In the genomic region with DNA sequence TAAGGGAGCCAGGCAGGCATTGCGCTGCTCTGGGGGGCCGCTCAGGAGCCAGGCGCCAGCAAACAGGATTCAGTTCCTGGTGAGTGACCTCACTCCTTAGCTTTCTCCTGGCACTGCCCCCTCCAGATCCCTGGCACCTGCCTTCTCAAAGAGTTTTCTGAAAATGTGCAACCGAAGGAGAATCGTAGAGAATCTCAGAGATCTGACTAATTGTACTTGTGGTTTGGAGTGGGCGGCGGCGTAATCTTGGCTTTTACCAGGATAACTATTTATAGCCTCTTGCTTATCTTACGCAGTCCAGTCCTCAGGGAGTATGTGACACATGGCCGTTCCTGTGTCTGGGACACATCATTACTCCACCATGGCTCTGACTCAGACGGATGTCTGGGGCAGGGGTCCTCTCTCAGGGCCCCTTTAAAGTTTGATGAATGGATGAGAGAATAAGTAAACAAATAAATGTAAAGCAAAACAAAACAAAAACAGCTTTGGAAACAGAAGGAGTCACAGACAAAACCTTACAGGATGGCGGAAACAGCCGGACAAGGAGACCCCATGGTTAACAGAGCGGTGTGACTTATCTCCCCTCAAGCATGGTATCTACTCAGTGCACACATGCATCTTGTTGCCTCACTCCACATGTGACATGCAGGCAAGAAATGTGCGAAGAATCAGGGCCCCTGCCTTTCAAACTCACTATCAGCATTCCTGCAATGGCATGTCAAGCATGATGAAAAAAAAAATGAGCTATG, we compare ENCODE assay signal across 1 cellular context.
TF ChIP-seq lines count a peak whose summit lies in the region.

No MANE protein-coding gene starts in this region.

TF ChIP-seq in K562, 482 proteins besides CTCF, POLR2A, EP300 and RAD21 (continued from another document and continues in another):
- TF ChIP-seq XRCC5 (IDR thresholded peaks at IDR 0.05; ENCODE audit: low read depth, low read length) (no peak), ZNF830 (CRISPR knock-in tag; IDR thresholded peaks at IDR 0.05) (no peak), HNRNPH1 (optimal IDR thresholded peaks at IDR 0.05; ENCODE audit: low read depth, low read length) (no peak), ZSCAN32 (CRISPR knock-in tag; IDR thresholded peaks at IDR 0.05) (no peak), ZNF444 (CRISPR knock-in tag; IDR thresholded peaks at IDR 0.05) (no peak), XRCC4 (IDR thresholded peaks at IDR 0.05; ENCODE audit: extremely low read depth, insufficient read depth, insufficient read length) (no peak), ZC3H4 (CRISPR knock-in tag; IDR thresholded peaks at IDR 0.05; ENCODE audit: borderline replicate concordance) (no peak), WHSC1 (IDR thresholded peaks at IDR 0.05; ENCODE audit: low read length) (no peak), MBD2 (IDR thresholded peaks at IDR 0.05; ENCODE audit: borderline replicate concordance, low read depth) (no peak), PCBP2 (IDR thresholded peaks at IDR 0.05; ENCODE audit: low read depth, low read length, poor library complexity, severe bottlenecking) (no peak), NFE2 (IDR thresholded peaks at IDR 0.05; ENCODE audit: low read depth) (0 out of 2 replicates have a peak, but pooled peaks have one; percentile 11), KLF6 (CRISPR knock-in tag; IDR thresholded peaks at IDR 0.05; ENCODE audit: borderline replicate concordance) (no peak), ZNF79 (CRISPR knock-in tag; IDR thresholded peaks at IDR 0.05; ENCODE audit: low read depth) (no peak), SMAD2 (IDR thresholded peaks at IDR 0.05; ENCODE audit: low read depth, low read length) (no peak), PML (IDR thresholded peaks at IDR 0.05; ENCODE audit: low read length) (peak; percentile 85), TARDBP (IDR thresholded peaks at IDR 0.05) (no peak), ZNF354B (CRISPR knock-in tag; IDR thresholded peaks at IDR 0.05) (no peak), BRCA1 (IDR thresholded peaks at IDR 0.05) (no peak), BRCA1 (CRISPR knock-in tag; IDR thresholded peaks at IDR 0.05) (no peak), ZNF561 (CRISPR knock-in tag; conservative IDR thresholded peaks at IDR 0.05) (no peak)
- TF ChIP-seq, protein P1, sequence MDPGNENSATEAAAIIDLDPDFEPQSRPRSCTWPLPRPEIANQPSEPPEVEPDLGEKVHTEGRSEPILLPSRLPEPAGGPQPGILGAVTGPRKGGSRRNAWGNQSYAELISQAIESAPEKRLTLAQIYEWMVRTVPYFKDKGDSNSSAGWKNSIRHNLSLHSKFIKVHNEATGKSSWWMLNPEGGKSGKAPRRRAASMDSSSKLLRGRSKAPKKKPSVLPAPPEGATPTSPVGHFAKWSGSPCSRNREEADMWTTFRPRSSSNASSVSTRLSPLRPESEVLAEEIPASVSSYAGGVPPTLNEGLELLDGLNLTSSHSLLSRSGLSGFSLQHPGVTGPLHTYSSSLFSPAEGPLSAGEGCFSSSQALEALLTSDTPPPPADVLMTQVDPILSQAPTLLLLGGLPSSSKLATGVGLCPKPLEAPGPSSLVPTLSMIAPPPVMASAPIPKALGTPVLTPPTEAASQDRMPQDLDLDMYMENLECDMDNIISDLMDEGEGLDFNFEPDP (CRISPR knock-in tag; IDR thresholded peaks at IDR 0.05): no peak
- TF ChIP-seq, protein P2, sequence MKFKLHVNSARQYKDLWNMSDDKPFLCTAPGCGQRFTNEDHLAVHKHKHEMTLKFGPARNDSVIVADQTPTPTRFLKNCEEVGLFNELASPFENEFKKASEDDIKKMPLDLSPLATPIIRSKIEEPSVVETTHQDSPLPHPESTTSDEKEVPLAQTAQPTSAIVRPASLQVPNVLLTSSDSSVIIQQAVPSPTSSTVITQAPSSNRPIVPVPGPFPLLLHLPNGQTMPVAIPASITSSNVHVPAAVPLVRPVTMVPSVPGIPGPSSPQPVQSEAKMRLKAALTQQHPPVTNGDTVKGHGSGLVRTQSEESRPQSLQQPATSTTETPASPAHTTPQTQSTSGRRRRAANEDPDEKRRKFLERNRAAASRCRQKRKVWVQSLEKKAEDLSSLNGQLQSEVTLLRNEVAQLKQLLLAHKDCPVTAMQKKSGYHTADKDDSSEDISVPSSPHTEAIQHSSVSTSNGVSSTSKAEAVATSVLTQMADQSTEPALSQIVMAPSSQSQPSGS (CRISPR knock-in tag; IDR thresholded peaks at IDR 0.05): no peak
- TF ChIP-seq, protein P3, sequence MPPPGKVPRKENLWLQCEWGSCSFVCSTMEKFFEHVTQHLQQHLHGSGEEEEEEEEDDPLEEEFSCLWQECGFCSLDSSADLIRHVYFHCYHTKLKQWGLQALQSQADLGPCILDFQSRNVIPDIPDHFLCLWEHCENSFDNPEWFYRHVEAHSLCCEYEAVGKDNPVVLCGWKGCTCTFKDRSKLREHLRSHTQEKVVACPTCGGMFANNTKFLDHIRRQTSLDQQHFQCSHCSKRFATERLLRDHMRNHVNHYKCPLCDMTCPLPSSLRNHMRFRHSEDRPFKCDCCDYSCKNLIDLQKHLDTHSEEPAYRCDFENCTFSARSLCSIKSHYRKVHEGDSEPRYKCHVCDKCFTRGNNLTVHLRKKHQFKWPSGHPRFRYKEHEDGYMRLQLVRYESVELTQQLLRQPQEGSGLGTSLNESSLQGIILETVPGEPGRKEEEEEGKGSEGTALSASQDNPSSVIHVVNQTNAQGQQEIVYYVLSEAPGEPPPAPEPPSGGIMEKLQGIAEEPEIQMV (tag; conservative IDR thresholded peaks at IDR 0.05; ENCODE audit: low read depth): no peak
- TF ChIP-seq, protein P4, sequence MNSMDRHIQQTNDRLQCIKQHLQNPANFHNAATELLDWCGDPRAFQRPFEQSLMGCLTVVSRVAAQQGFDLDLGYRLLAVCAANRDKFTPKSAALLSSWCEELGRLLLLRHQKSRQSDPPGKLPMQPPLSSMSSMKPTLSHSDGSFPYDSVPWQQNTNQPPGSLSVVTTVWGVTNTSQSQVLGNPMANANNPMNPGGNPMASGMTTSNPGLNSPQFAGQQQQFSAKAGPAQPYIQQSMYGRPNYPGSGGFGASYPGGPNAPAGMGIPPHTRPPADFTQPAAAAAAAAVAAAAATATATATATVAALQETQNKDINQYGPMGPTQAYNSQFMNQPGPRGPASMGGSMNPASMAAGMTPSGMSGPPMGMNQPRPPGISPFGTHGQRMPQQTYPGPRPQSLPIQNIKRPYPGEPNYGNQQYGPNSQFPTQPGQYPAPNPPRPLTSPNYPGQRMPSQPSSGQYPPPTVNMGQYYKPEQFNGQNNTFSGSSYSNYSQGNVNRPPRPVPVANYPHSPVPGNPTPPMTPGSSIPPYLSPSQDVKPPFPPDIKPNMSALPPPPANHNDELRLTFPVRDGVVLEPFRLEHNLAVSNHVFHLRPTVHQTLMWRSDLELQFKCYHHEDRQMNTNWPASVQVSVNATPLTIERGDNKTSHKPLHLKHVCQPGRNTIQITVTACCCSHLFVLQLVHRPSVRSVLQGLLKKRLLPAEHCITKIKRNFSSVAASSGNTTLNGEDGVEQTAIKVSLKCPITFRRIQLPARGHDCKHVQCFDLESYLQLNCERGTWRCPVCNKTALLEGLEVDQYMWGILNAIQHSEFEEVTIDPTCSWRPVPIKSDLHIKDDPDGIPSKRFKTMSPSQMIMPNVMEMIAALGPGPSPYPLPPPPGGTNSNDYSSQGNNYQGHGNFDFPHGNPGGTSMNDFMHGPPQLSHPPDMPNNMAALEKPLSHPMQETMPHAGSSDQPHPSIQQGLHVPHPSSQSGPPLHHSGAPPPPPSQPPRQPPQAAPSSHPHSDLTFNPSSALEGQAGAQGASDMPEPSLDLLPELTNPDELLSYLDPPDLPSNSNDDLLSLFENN (IDR thresholded peaks at IDR 0.05; ENCODE audit: low read depth in 2 of 2, low read length in 2 of 2): peak in 1 of 2 experiments; percentile 59; a peak in 1 of 4 replicates
- TF ChIP-seq, protein P5, sequence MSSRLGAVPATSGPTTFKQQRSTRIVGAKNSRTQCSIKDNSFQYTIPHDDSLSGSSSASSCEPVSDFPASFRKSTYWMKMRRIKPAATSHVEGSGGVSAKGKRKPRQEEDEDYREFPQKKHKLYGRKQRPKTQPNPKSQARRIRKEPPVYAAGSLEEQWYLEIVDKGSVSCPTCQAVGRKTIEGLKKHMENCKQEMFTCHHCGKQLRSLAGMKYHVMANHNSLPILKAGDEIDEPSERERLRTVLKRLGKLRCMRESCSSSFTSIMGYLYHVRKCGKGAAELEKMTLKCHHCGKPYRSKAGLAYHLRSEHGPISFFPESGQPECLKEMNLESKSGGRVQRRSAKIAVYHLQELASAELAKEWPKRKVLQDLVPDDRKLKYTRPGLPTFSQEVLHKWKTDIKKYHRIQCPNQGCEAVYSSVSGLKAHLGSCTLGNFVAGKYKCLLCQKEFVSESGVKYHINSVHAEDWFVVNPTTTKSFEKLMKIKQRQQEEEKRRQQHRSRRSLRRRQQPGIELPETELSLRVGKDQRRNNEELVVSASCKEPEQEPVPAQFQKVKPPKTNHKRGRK (tag; IDR thresholded peaks at IDR 0.05): no peak
- TF ChIP-seq, protein P6, sequence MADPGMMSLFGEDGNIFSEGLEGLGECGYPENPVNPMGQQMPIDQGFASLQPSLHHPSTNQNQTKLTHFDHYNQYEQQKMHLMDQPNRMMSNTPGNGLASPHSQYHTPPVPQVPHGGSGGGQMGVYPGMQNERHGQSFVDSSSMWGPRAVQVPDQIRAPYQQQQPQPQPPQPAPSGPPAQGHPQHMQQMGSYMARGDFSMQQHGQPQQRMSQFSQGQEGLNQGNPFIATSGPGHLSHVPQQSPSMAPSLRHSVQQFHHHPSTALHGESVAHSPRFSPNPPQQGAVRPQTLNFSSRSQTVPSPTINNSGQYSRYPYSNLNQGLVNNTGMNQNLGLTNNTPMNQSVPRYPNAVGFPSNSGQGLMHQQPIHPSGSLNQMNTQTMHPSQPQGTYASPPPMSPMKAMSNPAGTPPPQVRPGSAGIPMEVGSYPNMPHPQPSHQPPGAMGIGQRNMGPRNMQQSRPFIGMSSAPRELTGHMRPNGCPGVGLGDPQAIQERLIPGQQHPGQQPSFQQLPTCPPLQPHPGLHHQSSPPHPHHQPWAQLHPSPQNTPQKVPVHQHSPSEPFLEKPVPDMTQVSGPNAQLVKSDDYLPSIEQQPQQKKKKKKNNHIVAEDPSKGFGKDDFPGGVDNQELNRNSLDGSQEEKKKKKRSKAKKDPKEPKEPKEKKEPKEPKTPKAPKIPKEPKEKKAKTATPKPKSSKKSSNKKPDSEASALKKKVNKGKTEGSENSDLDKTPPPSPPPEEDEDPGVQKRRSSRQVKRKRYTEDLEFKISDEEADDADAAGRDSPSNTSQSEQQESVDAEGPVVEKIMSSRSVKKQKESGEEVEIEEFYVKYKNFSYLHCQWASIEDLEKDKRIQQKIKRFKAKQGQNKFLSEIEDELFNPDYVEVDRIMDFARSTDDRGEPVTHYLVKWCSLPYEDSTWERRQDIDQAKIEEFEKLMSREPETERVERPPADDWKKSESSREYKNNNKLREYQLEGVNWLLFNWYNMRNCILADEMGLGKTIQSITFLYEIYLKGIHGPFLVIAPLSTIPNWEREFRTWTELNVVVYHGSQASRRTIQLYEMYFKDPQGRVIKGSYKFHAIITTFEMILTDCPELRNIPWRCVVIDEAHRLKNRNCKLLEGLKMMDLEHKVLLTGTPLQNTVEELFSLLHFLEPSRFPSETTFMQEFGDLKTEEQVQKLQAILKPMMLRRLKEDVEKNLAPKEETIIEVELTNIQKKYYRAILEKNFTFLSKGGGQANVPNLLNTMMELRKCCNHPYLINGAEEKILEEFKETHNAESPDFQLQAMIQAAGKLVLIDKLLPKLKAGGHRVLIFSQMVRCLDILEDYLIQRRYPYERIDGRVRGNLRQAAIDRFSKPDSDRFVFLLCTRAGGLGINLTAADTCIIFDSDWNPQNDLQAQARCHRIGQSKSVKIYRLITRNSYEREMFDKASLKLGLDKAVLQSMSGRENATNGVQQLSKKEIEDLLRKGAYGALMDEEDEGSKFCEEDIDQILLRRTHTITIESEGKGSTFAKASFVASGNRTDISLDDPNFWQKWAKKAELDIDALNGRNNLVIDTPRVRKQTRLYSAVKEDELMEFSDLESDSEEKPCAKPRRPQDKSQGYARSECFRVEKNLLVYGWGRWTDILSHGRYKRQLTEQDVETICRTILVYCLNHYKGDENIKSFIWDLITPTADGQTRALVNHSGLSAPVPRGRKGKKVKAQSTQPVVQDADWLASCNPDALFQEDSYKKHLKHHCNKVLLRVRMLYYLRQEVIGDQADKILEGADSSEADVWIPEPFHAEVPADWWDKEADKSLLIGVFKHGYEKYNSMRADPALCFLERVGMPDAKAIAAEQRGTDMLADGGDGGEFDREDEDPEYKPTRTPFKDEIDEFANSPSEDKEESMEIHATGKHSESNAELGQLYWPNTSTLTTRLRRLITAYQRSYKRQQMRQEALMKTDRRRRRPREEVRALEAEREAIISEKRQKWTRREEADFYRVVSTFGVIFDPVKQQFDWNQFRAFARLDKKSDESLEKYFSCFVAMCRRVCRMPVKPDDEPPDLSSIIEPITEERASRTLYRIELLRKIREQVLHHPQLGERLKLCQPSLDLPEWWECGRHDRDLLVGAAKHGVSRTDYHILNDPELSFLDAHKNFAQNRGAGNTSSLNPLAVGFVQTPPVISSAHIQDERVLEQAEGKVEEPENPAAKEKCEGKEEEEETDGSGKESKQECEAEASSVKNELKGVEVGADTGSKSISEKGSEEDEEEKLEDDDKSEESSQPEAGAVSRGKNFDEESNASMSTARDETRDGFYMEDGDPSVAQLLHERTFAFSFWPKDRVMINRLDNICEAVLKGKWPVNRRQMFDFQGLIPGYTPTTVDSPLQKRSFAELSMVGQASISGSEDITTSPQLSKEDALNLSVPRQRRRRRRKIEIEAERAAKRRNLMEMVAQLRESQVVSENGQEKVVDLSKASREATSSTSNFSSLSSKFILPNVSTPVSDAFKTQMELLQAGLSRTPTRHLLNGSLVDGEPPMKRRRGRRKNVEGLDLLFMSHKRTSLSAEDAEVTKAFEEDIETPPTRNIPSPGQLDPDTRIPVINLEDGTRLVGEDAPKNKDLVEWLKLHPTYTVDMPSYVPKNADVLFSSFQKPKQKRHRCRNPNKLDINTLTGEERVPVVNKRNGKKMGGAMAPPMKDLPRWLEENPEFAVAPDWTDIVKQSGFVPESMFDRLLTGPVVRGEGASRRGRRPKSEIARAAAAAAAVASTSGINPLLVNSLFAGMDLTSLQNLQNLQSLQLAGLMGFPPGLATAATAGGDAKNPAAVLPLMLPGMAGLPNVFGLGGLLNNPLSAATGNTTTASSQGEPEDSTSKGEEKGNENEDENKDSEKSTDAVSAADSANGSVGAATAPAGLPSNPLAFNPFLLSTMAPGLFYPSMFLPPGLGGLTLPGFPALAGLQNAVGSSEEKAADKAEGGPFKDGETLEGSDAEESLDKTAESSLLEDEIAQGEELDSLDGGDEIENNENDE (IDR thresholded peaks at IDR 0.05; ENCODE audit: low read depth, low read length): no peak
- TF ChIP-seq, protein P7, sequence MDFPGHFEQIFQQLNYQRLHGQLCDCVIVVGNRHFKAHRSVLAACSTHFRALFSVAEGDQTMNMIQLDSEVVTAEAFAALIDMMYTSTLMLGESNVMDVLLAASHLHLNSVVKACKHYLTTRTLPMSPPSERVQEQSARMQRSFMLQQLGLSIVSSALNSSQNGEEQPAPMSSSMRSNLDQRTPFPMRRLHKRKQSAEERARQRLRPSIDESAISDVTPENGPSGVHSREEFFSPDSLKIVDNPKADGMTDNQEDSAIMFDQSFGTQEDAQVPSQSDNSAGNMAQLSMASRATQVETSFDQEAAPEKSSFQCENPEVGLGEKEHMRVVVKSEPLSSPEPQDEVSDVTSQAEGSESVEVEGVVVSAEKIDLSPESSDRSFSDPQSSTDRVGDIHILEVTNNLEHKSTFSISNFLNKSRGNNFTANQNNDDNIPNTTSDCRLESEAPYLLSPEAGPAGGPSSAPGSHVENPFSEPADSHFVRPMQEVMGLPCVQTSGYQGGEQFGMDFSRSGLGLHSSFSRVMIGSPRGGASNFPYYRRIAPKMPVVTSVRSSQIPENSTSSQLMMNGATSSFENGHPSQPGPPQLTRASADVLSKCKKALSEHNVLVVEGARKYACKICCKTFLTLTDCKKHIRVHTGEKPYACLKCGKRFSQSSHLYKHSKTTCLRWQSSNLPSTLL (IDR thresholded peaks at IDR 0.05): no peak
